9 cellular contexts compared by ENCODE assay signal in genomic region chr2:173400760-173401159, GRCh38. TPM values are rescaled to one million over a fixed set of nuclear protein-coding genes. Genes with fewer than 3 reads are reported as not detected.
A peak's percentile ranks its signal among the peaks of the same experiment; 100 is the strongest.
DNase-seq lines count a peak whose midpoint lies in the region; TF ChIP-seq lines count a peak whose summit lies in the region.
"Had no signal": no experiment of that assay in that cellular context is flagged by ENCODE, and none has a peak within 500 bp of the region (broad histone marks: within the 10 kb centered on the region; RNA-seq: fewer than 3 reads in every experiment).

No MANE protein-coding gene starts in this region.

- H3K9me3 Mint-ChIP-seq in T-helper 2 cell treated with Interferon-gamma antibody and Interleukin-4, amounts not matched to agents 5 μg/mL and 100 μg/mL, for 36 hours = no peaks in the 10 kb centered on the region

- H3K36me3 ChIP-seq in NT2/D1 (ENCODE audit: insufficient read depth, insufficient read length, low read length) = no peaks in the 10 kb centered on the region
- no peaks in the 10 kb centered on the region for H3K36me3 ChIP-seq in breast epithelium

- intact Hi-C loops in breast epithelium (cut with DNase I; ENCODE audit: low total_unique reads) = loop anchor here (10.0 kb wide), 1 partner anchor 944 kb away; no protein-coding TSS in a partner anchor

- H3K27ac ChIP-seq in C4-2B (no peak overlapping the region), breast epithelium (no peak overlapping the region)

- in situ Hi-C loops in GM13977 (cut with MboI; ENCODE audit: low pct_unique_long_range_greater_than_20kb, low sequenced_read_pairs, unreplicated experiment) = loop anchor here (10.0 kb wide), 1 partner anchor 944 kb away; no protein-coding TSS in a partner anchor

- no peak for TF ChIP-seq POLR2A in breast epithelium (IDR thresholded peaks at IDR 0.05)

- H3K36me3 Mint-ChIP-seq in T-helper 2 cell treated with Interferon-gamma antibody and Interleukin-4, amounts not matched to agents 5 μg/mL and 100 μg/mL, for 36 hours (ENCODE audit: low read depth) = no peaks in the 10 kb centered on the region

- TF ChIP-seq CTCF in C4-2B (conservative IDR thresholded peaks at IDR 0.05) (peak; percentile 43), GM13977 (IDR thresholded peaks at IDR 0.05; ENCODE audit: extremely low read depth, insufficient read depth, missing control alignments) (peak; percentile 38), fibroblast of villous mesenchyme (IDR thresholded peaks at IDR 0.05; ENCODE audit: insufficient read depth, low read depth, low read length) (peak; percentile 35), breast epithelium (IDR thresholded peaks at IDR 0.05) (no peak)

- no peak overlapping the region for H3K27ac Mint-ChIP-seq in T-helper 2 cell treated with Interferon-gamma antibody and Interleukin-4, amounts not matched to agents 5 μg/mL and 100 μg/mL, for 36 hours

- H3K9ac ChIP-seq in NT2/D1 (ENCODE audit: insufficient read length, low read depth) = no peak overlapping the region

- H3K4me1 ChIP-seq in NT2/D1 (ENCODE audit: insufficient read depth, insufficient read length) (no peaks in the 10 kb centered on the region), breast epithelium (no peaks in the 10 kb centered on the region)

- peaks cover 62% of the 10 kb centered on the region for H3K27me3 Mint-ChIP-seq in T-helper 2 cell treated with Interferon-gamma antibody and Interleukin-4, amounts not matched to agents 5 μg/mL and 100 μg/mL, for 36 hours (ENCODE audit: low read depth)

- peaks cover 11% of the 10 kb centered on the region for H3K27me3 ChIP-seq in NT2/D1 (ENCODE audit: insufficient read depth, insufficient read length)
- peaks cover 0 to 52% of the 10 kb centered on the region in 2 donors for H3K27me3 ChIP-seq in breast epithelium

- H3K4me3 ChIP-seq in NT2/D1 (ENCODE audit: insufficient read length, low read depth) = no peak overlapping the region
- no peak overlapping the region for H3K4me3 ChIP-seq in fibroblast of villous mesenchyme (ENCODE audit: low read depth, low read length)
- H3K4me3 ChIP-seq in breast epithelium = peak overlapping the region in 1 of 3 donors; percentile 7

- peaks cover 7% of the 10 kb centered on the region for H3K4me1 Mint-ChIP-seq in T-helper 2 cell treated with Interferon-gamma antibody and Interleukin-4, amounts not matched to agents 5 μg/mL and 100 μg/mL, for 36 hours (ENCODE audit: low read depth)

- DNase-seq in GM13977 (ENCODE audit: low spot score) (no peak), NT2/D1 (ENCODE audit: low read depth, low spot score) (peak; percentile 46), fibroblast of villous mesenchyme (ENCODE audit: low read depth) (no peak), superior temporal gyrus (ENCODE audit: extremely low spot score) (no peak), breast epithelium (ENCODE audit: low spot score in 2 of 2) (no peak), ecto neural progenitor cell (ENCODE audit: low spot score) (no peak)
- no peak for DNase-seq in T-helper 2 cell treated with Interferon-gamma antibody and Interleukin-4, amounts not matched to agents 5 μg/mL and 100 μg/mL, for 36 hours (ENCODE audit: low spot score)
- DNase-seq: small intestine had no signal

- H3K4me3 Mint-ChIP-seq in T-helper 2 cell treated with Interferon-gamma antibody and Interleukin-4, amounts not matched to agents 5 μg/mL and 100 μg/mL, for 36 hours = no peak overlapping the region

- H3K9me3 ChIP-seq in NT2/D1 (ENCODE audit: insufficient read depth, low read length) (no peaks in the 10 kb centered on the region), breast epithelium (no peaks in the 10 kb centered on the region)

RNA-seq across cellular contexts. Expression of gene CDCA7, which starts 46.1 kb away (rescaled TPM):
- total RNA-seq in fibroblast of villous mesenchyme (5.5 and 5.6 TPM in 2 replicates), breast epithelium (1 to 10 TPM in 2 of 3 donors, under 1 TPM in 1; 0.16 to 3.2 (median 2.3) TPM)

Comparison
In these comparisons a context has a peak if more than half of its experiments do, and no peak if none do; other contexts are left out.
1. CTCF ChIP-seq: peak in C4-2B (single experiment), GM13977 (single experiment) and fibroblast of villous mesenchyme (single experiment); none in breast epithelium (0 of 3).